ENCODE assay signal across 8 cellular contexts in genomic region chr2:207531024-207531411, GRCh38. TPM values are rescaled to one million over a fixed set of nuclear protein-coding genes. Genes with fewer than 3 reads are reported as not detected.
DNase-seq lines count a peak whose midpoint lies in the region; ATAC-seq and TF ChIP-seq lines count a peak whose summit lies in the region.

No MANE protein-coding gene starts in this region.

- H3K36me3 Mint-ChIP-seq in HFFc6 (ENCODE audit: low read depth) (peaks cover 15% of the 10 kb centered on the region), glutamatergic neuron (ENCODE audit: unreplicated experiment) (no peaks in the 10 kb centered on the region)
- peaks cover 31% of the 10 kb centered on the region for H3K36me3 Mint-ChIP-seq in activated CD8-positive, alpha-beta T cell treated with anti-CD3 and anti-CD28 coated beads, Interleukin-2, amount 10 ng/mL, durations not matched to agents 7 days and 5 days (ENCODE audit: low read depth)

- peaks cover 5% of the 10 kb centered on the region for H3K27me3 Mint-ChIP-seq in HFFc6 (ENCODE audit: insufficient read depth)
- H3K27me3 Mint-ChIP-seq in activated CD8-positive, alpha-beta T cell treated with anti-CD3 and anti-CD28 coated beads, Interleukin-2, amount 10 ng/mL, durations not matched to agents 7 days and 5 days (ENCODE audit: low read depth), result peaks cover 15% of the 10 kb centered on the region
- H3K27me3 Mint-ChIP-seq in glutamatergic neuron (ENCODE audit: unreplicated experiment), result peaks cover 16% of the 10 kb centered on the region

- peak overlapping the region; percentile 93 for H3K27ac ChIP-seq in C4-2B
- peak overlapping the region; percentile 91 for H3K27ac ChIP-seq in skeletal muscle tissue (ENCODE audit: low read depth, low read length)

- H3K9me3 ChIP-seq in skeletal muscle tissue (ENCODE audit: control insufficient read depth in 3 of 3, low read length in 3 of 3), result no peaks in the 10 kb centered on the region

- H3K9ac ChIP-seq in skeletal muscle tissue (ENCODE audit: low read depth in 1 of 3, low read length in 3 of 3), result peak overlapping the region; percentile 91 to 96 (median 93)

- no peaks in the 10 kb centered on the region for H3K9me3 Mint-ChIP-seq in HFFc6
- no peaks in the 10 kb centered on the region for H3K9me3 Mint-ChIP-seq in activated CD8-positive, alpha-beta T cell treated with anti-CD3 and anti-CD28 coated beads, Interleukin-2, amount 10 ng/mL, durations not matched to agents 7 days and 5 days (ENCODE audit: insufficient read depth)
- peaks cover 16% of the 10 kb centered on the region for H3K9me3 Mint-ChIP-seq in glutamatergic neuron (ENCODE audit: unreplicated experiment)

- H3K36me3 ChIP-seq in skeletal muscle tissue (ENCODE audit: control insufficient read depth in 3 of 3, insufficient read depth in 3 of 3, low read length in 3 of 3), result no peaks in the 10 kb centered on the region

- DNase-seq in HFFc6 (no peak), glutamatergic neuron (no peak), NCI-H524 treated with DMSO at 0.1 percent for 48 hours (lab: John Stamatoyannopoulos, UW) (no peak), AML-193 (lab: John Stamatoyannopoulos, UW) (no peak)
- peak; percentile 39 for DNase-seq in activated CD8-positive, alpha-beta T cell treated with anti-CD3 and anti-CD28 coated beads, Interleukin-2, amount 10 ng/mL, durations not matched to agents 7 days and 5 days

- peaks cover 42% of the 10 kb centered on the region for H3K4me1 Mint-ChIP-seq in HFFc6 (ENCODE audit: low read depth)
- H3K4me1 Mint-ChIP-seq in activated CD8-positive, alpha-beta T cell treated with anti-CD3 and anti-CD28 coated beads, Interleukin-2, amount 10 ng/mL, durations not matched to agents 7 days and 5 days (ENCODE audit: low read depth), result peaks cover 47% of the 10 kb centered on the region
- peaks cover 8% of the 10 kb centered on the region for H3K4me1 Mint-ChIP-seq in glutamatergic neuron (ENCODE audit: low read depth, unreplicated experiment)

- H3K27ac Mint-ChIP-seq in HFFc6 (peak overlapping the region; percentile 97), glutamatergic neuron (ENCODE audit: unreplicated experiment) (peak overlapping the region; percentile 93)
- peak overlapping the region; percentile 94 for H3K27ac Mint-ChIP-seq in activated CD8-positive, alpha-beta T cell treated with anti-CD3 and anti-CD28 coated beads, Interleukin-2, amount 10 ng/mL, durations not matched to agents 7 days and 5 days

- POLR2A ChIA-PET in activated CD8-positive, alpha-beta T cell treated with anti-CD3 and anti-CD28 coated beads, Interleukin-2, amount 10 ng/mL, durations not matched to agents 7 days and 5 days (lab: Charles Lee), result interaction anchor here (0.6 to 3.9 kb wide), 24 partner anchors 9 to 766 kb away, joined by 3 to 60 read pairs (median 5); partner anchors contain the start of genes CCNYL1, FASTKD2, MDH1B and METTL21A

- peaks cover 9 to 13% (median 11%) of the 10 kb centered on the region in 3 donors for H3K4me1 ChIP-seq in skeletal muscle tissue (ENCODE audit: control insufficient read depth in 3 of 3, insufficient read depth in 3 of 3, low read length in 3 of 3)

- no peaks in the 10 kb centered on the region for H3K27me3 ChIP-seq in skeletal muscle tissue (ENCODE audit: control insufficient read depth in 3 of 3, insufficient read depth in 3 of 3, low read length in 3 of 3)

- no peak for TF ChIP-seq CTCF in C4-2B (conservative IDR thresholded peaks at IDR 0.05)
- TF ChIP-seq CTCF in HFFc6 (IDR thresholded peaks at IDR 0.05), result no peak
- no peak for TF ChIP-seq CTCF in glutamatergic neuron (IDR thresholded peaks at IDR 0.05; ENCODE audit: partially characterized antibody, unreplicated experiment)

- no peak for ATAC-seq in activated CD8-positive, alpha-beta T cell treated with anti-CD3 and anti-CD28 coated beads, Interleukin-2, amount 10 ng/mL, durations not matched to agents 7 days and 5 days
- ATAC-seq in HG03460 (IDR thresholded peaks at IDR 0.05; ENCODE audit: unreplicated experiment), result no peak

- H3K4me3 ChIP-seq in skeletal muscle tissue (ENCODE audit: low read length in 3 of 3), result peak overlapping the region; percentile 93 to 97 (median 95)

- CTCF ChIA-PET in activated CD8-positive, alpha-beta T cell treated with anti-CD3 and anti-CD28 coated beads, Interleukin-2, amount 10 ng/mL, durations not matched to agents 7 days and 5 days (lab: Charles Lee), result interaction anchor here (1.1 to 2.8 kb wide), 7 partner anchors 11 to 181 kb away, joined by 3 to 15 read pairs (median 3); partner anchors contain the start of genes CCNYL1 and METTL21A

- peak overlapping the region; percentile 99 for H3K4me3 Mint-ChIP-seq in HFFc6
- H3K4me3 Mint-ChIP-seq in activated CD8-positive, alpha-beta T cell treated with anti-CD3 and anti-CD28 coated beads, Interleukin-2, amount 10 ng/mL, durations not matched to agents 7 days and 5 days, result peak overlapping the region; percentile 79
- H3K4me3 Mint-ChIP-seq in glutamatergic neuron (ENCODE audit: unreplicated experiment), result peak overlapping the region; percentile 91

RNA-seq across cellular contexts. Expression of gene CREB1, which starts 1.3 kb away (rescaled TPM):
- 10 to 100 TPM; 32.9 to 51.8 (median 48.9) TPM for total RNA-seq in HFFc6 (2021; fragmentation: NEBNext Ultra II Directional; extraction: Animal tissue kit (Norgen Biotek cat#: 25700))
- 100 to 1,000 TPM in 1 of 2 experiments, 10 to 100 TPM in 1; 87.6 to 103 TPM for total RNA-seq in activated CD8-positive, alpha-beta T cell treated with anti-CD3 and anti-CD28 coated beads, Interleukin-2, amount 10 ng/mL, durations not matched to agents 7 days and 5 days
- 108 TPM for total RNA-seq in glutamatergic neuron (ENCODE audit: unreplicated experiment)
- 30.8 TPM for total RNA-seq in skeletal muscle tissue
